16 cellular contexts compared by ENCODE assay signal in the genomic region with DNA sequence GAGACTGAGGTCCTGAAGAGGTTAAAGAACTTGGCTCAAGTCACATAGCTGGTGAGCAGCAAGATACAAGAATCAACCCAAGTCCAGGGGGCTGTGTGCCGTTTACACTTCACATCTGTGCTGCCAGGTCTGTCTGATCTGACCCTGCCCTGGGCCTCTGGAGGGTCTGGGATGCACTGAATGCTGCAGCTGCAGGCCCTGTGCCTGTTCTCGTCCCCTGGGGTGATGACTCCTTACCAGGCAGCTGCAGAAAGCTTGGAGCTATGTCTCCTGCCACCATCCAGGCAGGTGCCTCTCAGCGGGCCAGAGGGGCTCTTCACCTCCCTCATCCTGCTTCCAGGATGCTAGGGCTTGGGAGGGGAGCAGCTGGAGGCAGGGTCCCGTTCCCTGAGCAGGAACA.
"Had no signal": no experiment of that assay in that cellular context is flagged by ENCODE, and none has a peak within 500 bp of the region (broad histone marks: within the 10 kb centered on the region; RNA-seq: fewer than 3 reads in every experiment).

No MANE protein-coding gene starts in this region.

- ATAC-seq: effector memory CD8-positive, alpha-beta T cell; foreskin keratinocyte; left colon; left ventricle myocardium superior; naive thymus-derived CD4-positive, alpha-beta T cell; right cardiac atrium had no signal

- H3K4me2 ChIP-seq: hepatocyte, smooth muscle cell had no signal

- H3K36me3 ChIP-seq: ovary had no signal

- H3K27me3 ChIP-seq: hepatocyte, ovary had no signal

- DNase-seq: effector memory CD8-positive, alpha-beta T cell; foreskin keratinocyte; head of caudate nucleus; left colon; left ventricle myocardium superior; mesendoderm; naive thymus-derived CD4-positive, alpha-beta T cell; nephron progenitor cell; ovary; right cardiac atrium; stimulated activated CD4-positive, alpha-beta T cell treated with anti-CD3 and anti-CD28 coated beads, Interleukin-2, amount 100 ng/mL, for 48 hours; stimulated activated naive CD4-positive, alpha-beta T cell treated with Interleukin-2 at 50 U/mL for 16 hours; trophoblast cell had no signal

- H2AFZ ChIP-seq: hepatocyte had no signal

- H3K9me3 ChIP-seq: ovary had no signal

- H3K4me3 ChIP-seq: hepatocyte, lung, ovary, smooth muscle cell had no signal

- H3K4me1 ChIP-seq: foreskin keratinocyte had no signal

- H3K27ac ChIP-seq: foreskin keratinocyte, hepatocyte, ovary had no signal

- H3K79me2 ChIP-seq: hepatocyte had no signal
